9 cellular contexts compared by ENCODE assay signal in genomic region chr5:136066705-136067271, GRCh38. TPM values are rescaled to one million over a fixed set of nuclear protein-coding genes. Genes with fewer than 3 reads are reported as not detected.
A peak's percentile ranks its signal among the peaks of the same experiment; 100 is the strongest.
DNase-seq lines count a peak whose midpoint lies in the region; ATAC-seq and TF ChIP-seq lines count a peak whose summit lies in the region.
"Had no signal": no experiment of that assay in that cellular context is flagged by ENCODE, and none has a peak within 500 bp of the region (broad histone marks: within the 10 kb centered on the region; RNA-seq: fewer than 3 reads in every experiment).

No MANE protein-coding gene starts in this region.

- H3K4me3 ChIP-seq in BJ (ENCODE audit: low read depth, low read length) = no peak overlapping the region

- no peaks in the 10 kb centered on the region for H3K27me3 Mint-ChIP-seq in nephron (ENCODE audit: low read depth)

- POLR2A ChIA-PET in BJ (lab: Charles Lee) = no interaction called here

- peaks cover 22% of the 10 kb centered on the region for H3K36me3 ChIP-seq in BJ (ENCODE audit: control insufficient read depth, insufficient read depth, low read length)

- no peaks in the 10 kb centered on the region for H3K27me3 ChIP-seq in BJ (ENCODE audit: control insufficient read depth, insufficient read depth, low read length)

- H3K27ac Mint-ChIP-seq in nephron = peak overlapping the region in 2 of 3 experiments; percentile 44 to 72
- H3K27ac Mint-ChIP-seq: naive thymus-derived CD4-positive, alpha-beta T cell had no signal

- peaks cover 7% of the 10 kb centered on the region for H3K9me3 Mint-ChIP-seq in nephron

- H3K4me3 Mint-ChIP-seq in nephron = no peak overlapping the region
- H3K4me3 Mint-ChIP-seq: naive thymus-derived CD4-positive, alpha-beta T cell had no signal

- CTCF ChIA-PET in BJ (lab: Yijun Ruan, JAX) = interaction anchor here (0.7 to 1.2 kb wide), 4 partner anchors 86 to 129 kb away, joined by 3 to 6 read pairs (median 3); no protein-coding TSS in a partner anchor

- peaks cover 42% of the 10 kb centered on the region for H3K36me3 Mint-ChIP-seq in nephron (ENCODE audit: low read depth)
- H3K36me3 Mint-ChIP-seq: naive thymus-derived CD4-positive, alpha-beta T cell had no signal

- peak; percentile 50 for TF ChIP-seq CTCF in BJ (IDR thresholded peaks at IDR 0.05; ENCODE audit: insufficient read depth, low read depth, low read length)
- no peak for TF ChIP-seq CTCF in nephron (IDR thresholded peaks at IDR 0.05; ENCODE audit: unreplicated experiment in 3 of 3)

- ATAC-seq in HG02840 (IDR thresholded peaks at IDR 0.05; ENCODE audit: low FRiP score, unreplicated experiment) (no peak), GM21786 (IDR thresholded peaks at IDR 0.05; ENCODE audit: unreplicated experiment) (no peak)
- ATAC-seq: naive thymus-derived CD4-positive, alpha-beta T cell had no signal

- H3K4me1 Mint-ChIP-seq in nephron = peaks cover 40% of the 10 kb centered on the region

- DNase-seq in BJ (ENCODE audit: low read depth) (no peak), NCI-H69 (lab: John Stamatoyannopoulos, UW) (peak; percentile 33), fibroblast of gingiva (ENCODE audit: low read depth) (peak; percentile 31), NCI-H748 (lab: John Stamatoyannopoulos, UW; ENCODE audit: unreplicated experiment) (no peak)
- DNase-seq in activated naive CD4-positive, alpha-beta T cell (lab: John Stamatoyannopoulos, UW) = no peak
- DNase-seq: naive thymus-derived CD4-positive, alpha-beta T cell had no signal

RNA-seq across cellular contexts. Expression of gene TGFBI, which starts 38.0 kb away (rescaled TPM):
- 987 and 1,228 TPM in 2 replicates for polyA plus RNA-seq in BJ (2011; rRNA removed)
- polyA minus RNA-seq in BJ (2011; rRNA and poly(A)+ RNA removed) = 332 and 387 TPM in 2 replicates

Comparison
In these comparisons a context has a peak if more than half of its experiments do, and no peak if none do; other contexts are left out.
1. DNase-seq: peak in NCI-H69 (single experiment) and fibroblast of gingiva (single experiment); none in BJ (single experiment), NCI-H748 (single experiment) and activated naive CD4-positive, alpha-beta T cell (0 of 4).